Comparison of ENCODE assay signal across 17 cellular contexts in the genomic region with DNA sequence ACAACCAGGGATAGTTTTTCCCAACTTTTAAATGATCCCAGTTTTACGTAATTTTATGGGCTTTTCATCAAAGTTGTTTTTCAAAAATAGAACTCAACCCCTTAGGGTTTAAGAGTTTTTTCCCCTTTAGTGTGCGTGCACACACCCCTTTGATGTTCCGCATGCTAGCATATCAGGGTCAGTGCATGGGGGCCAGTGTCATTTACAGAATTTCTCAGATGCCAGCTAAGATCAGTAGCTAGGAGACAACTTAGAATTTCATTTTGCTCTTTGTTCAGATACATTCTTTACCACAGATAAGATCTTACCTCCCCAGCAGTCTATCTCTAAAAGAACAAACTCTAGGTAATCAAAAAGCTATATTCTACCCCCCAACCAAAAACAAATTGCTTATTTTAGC.
"Had no signal": no experiment of that assay in that cellular context is flagged by ENCODE, and none has a peak within 500 bp of the region (broad histone marks: within the 10 kb centered on the region; RNA-seq: fewer than 3 reads in every experiment).

No MANE protein-coding gene starts in this region.

- H3K4me3 ChIP-seq: coronary artery, esophagus muscularis mucosa, gastrocnemius medialis, heart right ventricle, right atrium auricular region, upper lobe of left lung, uterus had no signal

- H3K9me3 ChIP-seq: esophagus muscularis mucosa, gastrocnemius medialis, heart right ventricle, right atrium auricular region, upper lobe of left lung, uterus had no signal

- H3K27me3 ChIP-seq: dorsolateral prefrontal cortex, esophagus muscularis mucosa, gastrocnemius medialis, heart right ventricle, right atrium auricular region, upper lobe of left lung, uterus had no signal

- H3K4me1 ChIP-seq: esophagus muscularis mucosa, gastrocnemius medialis, heart right ventricle, right atrium auricular region, upper lobe of left lung, uterus had no signal

- H3K27ac Mint-ChIP-seq: natural killer cell treated with Interleukin-12 subunit alpha and Interleukin-12 subunit beta and Interleukin-15 and Interleukin-18, amount 100 ng/mL, for 72 hours had no signal

- DNase-seq: dorsolateral prefrontal cortex; effector memory CD4-positive, alpha-beta T cell; gastrocnemius medialis; heart right ventricle; islet precursor cell; mammary epithelial cell; midbrain; posterior cingulate gyrus; stimulated activated CD4-positive, alpha-beta T cell treated with anti-CD3 and anti-CD28 coated beads, Interleukin-12 subunit alpha, Interleukin-12 subunit beta, amount 100 ng/mL, for 4 hours; stimulated activated naive CD4-positive, alpha-beta T cell treated with Interleukin-2 at 50 U/mL for 16 hours; upper lobe of left lung; uterus had no signal

- H3K36me3 ChIP-seq: esophagus muscularis mucosa, gastrocnemius medialis, heart right ventricle, right atrium auricular region, upper lobe of left lung, uterus had no signal

- H3K4me3 Mint-ChIP-seq: natural killer cell treated with Interleukin-12 subunit alpha and Interleukin-12 subunit beta and Interleukin-15 and Interleukin-18, amount 100 ng/mL, for 72 hours had no signal

- H3K27ac ChIP-seq: coronary artery, dorsolateral prefrontal cortex, epithelial cell of prostate, esophagus muscularis mucosa, gastrocnemius medialis, heart right ventricle, right atrium auricular region, upper lobe of left lung, uterus had no signal

- H3K36me3 Mint-ChIP-seq: natural killer cell treated with Interleukin-12 subunit alpha and Interleukin-12 subunit beta and Interleukin-15 and Interleukin-18, amount 100 ng/mL, for 72 hours had no signal
